ENCODE assay signal across 21 cellular contexts in the genomic region with DNA sequence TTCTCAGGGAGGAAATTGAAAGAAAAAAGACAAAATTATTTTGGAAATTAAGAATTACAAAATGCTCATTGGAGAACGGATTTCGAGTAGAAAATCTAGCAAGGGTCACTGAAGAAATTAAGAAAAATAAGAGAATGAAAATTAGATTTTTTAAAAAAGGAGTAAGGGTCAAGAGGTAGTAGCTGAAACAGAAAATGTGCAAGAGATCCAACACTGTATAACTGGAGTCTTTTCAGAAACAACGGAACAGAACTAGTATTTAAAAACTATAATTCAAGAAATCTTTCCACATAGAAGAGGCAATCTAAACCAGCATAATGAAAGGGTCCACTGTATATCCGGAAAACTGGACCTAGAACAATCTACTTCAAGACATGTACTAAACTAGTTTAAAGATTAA. TPM values are rescaled to one million over a fixed set of nuclear protein-coding genes. Genes with fewer than 3 reads are reported as not detected.
DNase-seq lines count a peak whose midpoint lies in the region; ATAC-seq, FAIRE-seq and TF ChIP-seq lines count a peak whose summit lies in the region.
"Had no signal": no experiment of that assay in that cellular context is flagged by ENCODE, and none has a peak within 500 bp of the region (broad histone marks: within the 10 kb centered on the region; RNA-seq: fewer than 3 reads in every experiment).

No MANE protein-coding gene starts in this region.

- no peaks in the 10 kb centered on the region for H3K9me1 ChIP-seq in K562 (ENCODE audit: control insufficient read depth, insufficient read depth, low read length)

- H2BK5ac ChIP-seq in mesenchymal stem cell (ENCODE audit: low read depth, low read length, poor library complexity, severe bottlenecking): no peak overlapping the region

- no peak overlapping the region for H3K4ac ChIP-seq in mesenchymal stem cell (ENCODE audit: low read depth in 1 of 2, low read length in 2 of 2)

- H3K14ac ChIP-seq in mesenchymal stem cell (ENCODE audit: low read length in 2 of 2): no peak overlapping the region

- DNase-seq in activated naive CD8-positive, alpha-beta T cell treated with anti-CD3 and anti-CD28 coated beads for 36 hours: no peak
- DNase-seq in K562 (ENCODE audit: extremely low read depth in 1 of 4, low spot score in 3 of 4) (no peak), hepatocyte (ENCODE audit: low spot score) (no peak), mesenchymal stem cell (no peak)
- DNase-seq: 8988T; C1 segment of cervical spinal cord; Calu3; CD4-positive, alpha-beta memory T cell; COR-L47; DMS53; DMS79 treated with DMSO at 0.1 percent for 48 hours; GF-D8; H9; HFFc6 had no signal

- POLR2A ChIA-PET in K562 (lab: Yijun Ruan, JAX): interaction anchor here (1.7 kb wide), 1 partner anchor 12 kb away, joined by 4 read pairs; no protein-coding TSS in a partner anchor

- no TSS peak for BruUV-seq in K562 (replicated peaks; lab: Mats Ljungman, UMichigan)

- H3K9me2 ChIP-seq in hepatocyte (replicated peaks; ENCODE audit: insufficient read depth): no peaks in the 10 kb centered on the region

- intact Hi-C loops in K562 (cut with micrococcal nuclease): no loop called here

- no peak overlapping the region for H3K4me3 ChIP-seq in K562
- peak overlapping the region; percentile 6 for H3K4me3 ChIP-seq in hepatocyte
- H3K4me3 ChIP-seq in mesenchymal stem cell (ENCODE audit: insufficient read depth in 1 of 2, low read depth in 1 of 2, low read length in 2 of 2): no peak overlapping the region
- H3K4me3 ChIP-seq: GM23338 had no signal

- H3K4me1 ChIP-seq in K562 (replicated peaks in 1 of 2; ENCODE audit: control insufficient read depth in 2 of 2, insufficient read depth in 2 of 2, low read length in 2 of 2): peaks cover 4 to 18% of the 10 kb centered on the region in 2 experiments; a peak in 4 of 5 replicates
- H3K4me1 ChIP-seq in hepatocyte (ENCODE audit: insufficient read depth): no peaks in the 10 kb centered on the region
- no peaks in the 10 kb centered on the region for H3K4me1 ChIP-seq in mesenchymal stem cell (ENCODE audit: control insufficient read depth, insufficient read depth, low read depth, low read length)

- H4K20me1 ChIP-seq in K562 (replicated peaks; ENCODE audit: control insufficient read depth, insufficient read depth, low read length) (no peaks in the 10 kb centered on the region), hepatocyte (ENCODE audit: insufficient read depth, poor library complexity, severe bottlenecking) (peaks cover 4% of the 10 kb centered on the region)

- H3K27ac Mint-ChIP-seq in activated naive CD8-positive, alpha-beta T cell: no peak overlapping the region
- no peak overlapping the region for H3K27ac Mint-ChIP-seq in activated naive CD8-positive, alpha-beta T cell treated with anti-CD3 and anti-CD28 coated beads for 36 hours
- H3K27ac Mint-ChIP-seq: GM23338, H9, HFFc6 had no signal

- no peak for TF ChIP-seq RAD21 in K562 (CRISPR knock-in tag; conservative IDR thresholded peaks at IDR 0.05 in 1 of 2, IDR thresholded peaks at IDR 0.05 in 1 of 2)

- H3K36me3 Mint-ChIP-seq in activated naive CD8-positive, alpha-beta T cell: peaks cover 44% of the 10 kb centered on the region
- H3K36me3 Mint-ChIP-seq in activated naive CD8-positive, alpha-beta T cell treated with anti-CD3 and anti-CD28 coated beads for 36 hours: peaks cover 52% of the 10 kb centered on the region

- TF ChIP-seq EP300 in K562 (IDR thresholded peaks at IDR 0.05; ENCODE audit: low read length): no peak

- no peak overlapping the region for H2BK120ac ChIP-seq in mesenchymal stem cell (ENCODE audit: low read depth, low read length)

- H3K79me1 ChIP-seq in mesenchymal stem cell (replicated peaks; ENCODE audit: low read length, poor library complexity, severe bottlenecking): peaks cover 12% of the 10 kb centered on the region

- no peak overlapping the region for H3K23ac ChIP-seq in mesenchymal stem cell (ENCODE audit: low read length in 2 of 2)

- no peak overlapping the region for H4K8ac ChIP-seq in mesenchymal stem cell (ENCODE audit: low read length)

- peak overlapping the region; percentile 72; the same call in 2 of the 3 replicates for H3K27ac ChIP-seq in K562 (ENCODE audit: extremely low read depth, low read depth, low read length)
- H3K27ac ChIP-seq in hepatocyte: no peak overlapping the region
- no peak overlapping the region for H3K27ac ChIP-seq in mesenchymal stem cell (ENCODE audit: low read length, poor library complexity, severe bottlenecking)

- CTCF ChIA-PET in K562 (lab: Yijun Ruan, JAX; ENCODE audit: low intra/inter-chr PET ratio): no interaction called here

- H3K4me3 Mint-ChIP-seq in activated naive CD8-positive, alpha-beta T cell: peak overlapping the region; percentile 20
- H3K4me3 Mint-ChIP-seq in activated naive CD8-positive, alpha-beta T cell treated with anti-CD3 and anti-CD28 coated beads for 36 hours: no peak overlapping the region
- H3K4me3 Mint-ChIP-seq: GM23338, H9, HFFc6 had no signal

- H3K18ac ChIP-seq in mesenchymal stem cell (ENCODE audit: low read depth in 1 of 2, low read length in 2 of 2): no peak overlapping the region

- H3K36me3 ChIP-seq in K562 (ENCODE audit: control insufficient read depth, insufficient read depth, low read length) (peaks cover 6% of the 10 kb centered on the region), hepatocyte (replicated peaks; ENCODE audit: insufficient read depth, low read depth) (no peaks in the 10 kb centered on the region), mesenchymal stem cell (ENCODE audit: control insufficient read depth in 1 of 2, insufficient read depth in 2 of 2, low read depth in 1 of 2, low read length in 2 of 2) (peaks cover 0 to 11% of the 10 kb centered on the region in 2 experiments)

- no peak overlapping the region for H3K4me2 ChIP-seq in K562 (ENCODE audit: insufficient read depth, low read length)
- no peak overlapping the region for H3K4me2 ChIP-seq in hepatocyte
- no peak overlapping the region for H3K4me2 ChIP-seq in mesenchymal stem cell (ENCODE audit: low read length, poor library complexity, severe bottlenecking)
- H3K4me2 ChIP-seq: GM23338 had no signal

- no peak for ATAC-seq in K562
- no peak for ATAC-seq in HG03439 (IDR thresholded peaks at IDR 0.05; ENCODE audit: unreplicated experiment)
- ATAC-seq in HG02852 (IDR thresholded peaks at IDR 0.05; ENCODE audit: unreplicated experiment): no peak
- ATAC-seq: GM23338, HCT116 had no signal

- no peak overlapping the region for H2BK15ac ChIP-seq in mesenchymal stem cell (ENCODE audit: low read depth, poor library complexity, severe bottlenecking)

- H3K9me3 ChIP-seq in K562 (replicated peaks; ENCODE audit: control insufficient read depth, insufficient read depth, low read depth, low read length) (peaks cover 12% of the 10 kb centered on the region), hepatocyte (ENCODE audit: low read depth) (peaks cover 17% of the 10 kb centered on the region), mesenchymal stem cell (ENCODE audit: control insufficient read depth, low read length) (peaks cover 32% of the 10 kb centered on the region)

- H2AFZ ChIP-seq in K562 (ENCODE audit: low read depth, low read length) (no peak overlapping the region), hepatocyte (no peak overlapping the region), mesenchymal stem cell (ENCODE audit: low read depth, low read length) (no peak overlapping the region)
- H2AFZ ChIP-seq: GM23338 had no signal

- peaks cover 61% of the 10 kb centered on the region for H3K4me1 Mint-ChIP-seq in activated naive CD8-positive, alpha-beta T cell (ENCODE audit: low read depth)
- peaks cover 44% of the 10 kb centered on the region for H3K4me1 Mint-ChIP-seq in activated naive CD8-positive, alpha-beta T cell treated with anti-CD3 and anti-CD28 coated beads for 36 hours

- no peak overlapping the region for H2BK12ac ChIP-seq in mesenchymal stem cell (ENCODE audit: low read length in 2 of 2)

- FAIRE-seq in K562 (lab: Jason Lieb, UNC): no peak
- FAIRE-seq: GM12891, GM18507 had no signal

- H3K27me3 ChIP-seq in K562 (ENCODE audit: control insufficient read depth in 2 of 2, insufficient read depth in 2 of 2, low read length in 2 of 2) (no peaks in the 10 kb centered on the region), hepatocyte (no peaks in the 10 kb centered on the region), mesenchymal stem cell (ENCODE audit: control insufficient read depth in 1 of 2, insufficient read depth in 1 of 2, low read length in 2 of 2) (no peaks in the 10 kb centered on the region)

- TF ChIP-seq CTCF in K562 (IDR thresholded peaks at IDR 0.05 in 2 of 3, conservative IDR thresholded peaks at IDR 0.05 in 1 of 3; ENCODE audit: insufficient read depth in 2 of 3, low read depth in 1 of 3, low read length in 3 of 3) (no peak), hepatocyte (IDR thresholded peaks at IDR 0.05; ENCODE audit: poor library complexity) (no peak)

- H3K27me3 Mint-ChIP-seq in activated naive CD8-positive, alpha-beta T cell: no peaks in the 10 kb centered on the region
- H3K27me3 Mint-ChIP-seq in activated naive CD8-positive, alpha-beta T cell treated with anti-CD3 and anti-CD28 coated beads for 36 hours: no peaks in the 10 kb centered on the region
- H3K27me3 Mint-ChIP-seq: CD4-positive, alpha-beta memory T cell had no signal

- no peak for TF ChIP-seq POLR2A in K562 (conservative IDR thresholded peaks at IDR 0.05)

- H4K91ac ChIP-seq in mesenchymal stem cell (ENCODE audit: low read length): no peak overlapping the region

- WGBS in K562 (ENCODE audit: insufficient coverage, low coverage, missing lambda C conversion rate): 79% methylated on average over 4 of the region's 4 CpGs
- 98% methylated on average over 4 of the region's 4 CpGs for WGBS in hepatocyte (ENCODE audit: low lambda C conversion rate, missing lambda C conversion rate)
- over 99% methylated on average over 4 of the region's 4 CpGs for whole genome bisulfite sequencing in mesenchymal stem cell

- in situ Hi-C loops in K562 (cut with MboI): no loop called here

- H2AK5ac ChIP-seq in mesenchymal stem cell (ENCODE audit: low read length, severe bottlenecking): no peak overlapping the region

- H3K9ac ChIP-seq in K562 (ENCODE audit: insufficient read depth in 1 of 2, low read depth in 2 of 2, low read length in 2 of 2) (no peak overlapping the region), mesenchymal stem cell (ENCODE audit: low read length) (no peak overlapping the region)

- peaks cover 36% of the 10 kb centered on the region for H3K9me3 Mint-ChIP-seq in activated naive CD8-positive, alpha-beta T cell (ENCODE audit: low read depth)
- H3K9me3 Mint-ChIP-seq in activated naive CD8-positive, alpha-beta T cell treated with anti-CD3 and anti-CD28 coated beads for 36 hours: peaks cover 35% of the 10 kb centered on the region

- H3K79me2 ChIP-seq in K562 (ENCODE audit: control insufficient read depth, insufficient read depth, low read length): peaks cover 99% of the 10 kb centered on the region
- H3K79me2 ChIP-seq in hepatocyte: peaks cover 99% of the 10 kb centered on the region

RNA-seq across cellular contexts. Expression of a gene that starts 28.2 kb away (rescaled TPM):
- 10 to 100 TPM; 25.7 to 27.7 TPM for total RNA-seq in activated naive CD8-positive, alpha-beta T cell treated with anti-CD3 and anti-CD28 coated beads for 36 hours
- 36.0 and 177 TPM in 2 replicates for total RNA-seq in K562 (2011; cell fraction: chromatin; rRNA removed; ENCODE audit: low replicate concordance)
- total RNA-seq in K562 (2011; cell fraction: nucleolus; rRNA removed): 21.2 and 30.4 TPM in 2 replicates
- 57.1 and 97.8 TPM in 2 replicates for total RNA-seq in K562 (2011; cell fraction: nucleoplasm; rRNA removed)
- total RNA-seq in K562 (2014; rRNA removed) (15.4 and 27.9 TPM in 2 replicates), K562 (2014; rRNA removed; fragmentation: Illumina TruSeq; extraction: Trizol) (38.3 and 45.9 TPM in 2 replicates), K562 (2015; rRNA removed; fragmentation: Illumina TruSeq; extraction: Trizol) (35.0 and 39.0 TPM in 2 replicates), K562 (2021) (27.5 and 27.8 TPM in 2 replicates), hepatocyte (67.2 and 71.4 TPM in 2 replicates)
- polyA plus RNA-seq in K562 (2011; rRNA removed) (17.5 and 22.7 TPM in 2 replicates), K562 (2014; fragmentation: Illumina TruSeq; extraction: Trizol) (26.1 and 28.5 TPM in 2 replicates), K562 (2014; fragmentation: Nextera tagmentation; extraction: Ambion mirVana) (1 to 10 TPM; 8.6 to 9.7 TPM), K562 (2014; rRNA removed) (16.2 and 26.5 TPM in 2 replicates), hepatocyte (52.2 and 67.1 TPM in 2 replicates)
- polyA plus RNA-seq in K562 (2011; cell fraction: cytosol; rRNA removed): 3.3 and 7.2 TPM in 2 replicates
- 19.0 and 29.5 TPM in 2 replicates for polyA plus RNA-seq in K562 (2011; cell fraction: nucleus; rRNA removed)
- 12.7 and 20.0 TPM in 2 replicates for polyA plus RNA-seq in K562 (2012)
- 50.0 and 57.4 TPM in 2 replicates for polyA minus RNA-seq in K562 (2011; rRNA and poly(A)+ RNA removed)
- 18.1 and 19.4 TPM in 2 replicates for polyA minus RNA-seq in K562 (2011; cell fraction: cytosol; rRNA and poly(A)+ RNA removed)
- polyA minus RNA-seq in K562 (2011; cell fraction: nucleus; rRNA and poly(A)+ RNA removed): 27.1 and 50.1 TPM in 2 replicates
- polyA plus RNA-seq in mesenchymal stem cell (2013, experiment 1 of 2): 39.7 TPM
- polyA plus RNA-seq in mesenchymal stem cell (2013, experiment 2 of 2): 42.6 TPM
